ENCODE assay signal across 6 cellular contexts in genomic region chr12:57743769-57744168, GRCh38. TPM values are rescaled to one million over a fixed set of nuclear protein-coding genes. Genes with fewer than 3 reads are reported as not detected.
DNase-seq lines count a peak whose midpoint lies in the region; ATAC-seq and TF ChIP-seq lines count a peak whose summit lies in the region.

No MANE protein-coding gene starts in this region.

- ATAC-seq in HG03095 (IDR thresholded peaks at IDR 0.05; ENCODE audit: unreplicated experiment), result no peak

- peak overlapping the region; percentile 88 for H3K4me3 Mint-ChIP-seq in T-helper 1 cell treated with Interleukin-12 subunit alpha and Interleukin-12 subunit beta and Interleukin-4 antibody, amounts not matched to agents 30 μg/mL and 1 μg/mL, for 36 hours
- H3K4me3 Mint-ChIP-seq in activated naive CD8-positive, alpha-beta T cell treated with anti-CD3 and anti-CD28 coated beads for 36 hours, result peak overlapping the region; percentile 90
- H3K4me3 Mint-ChIP-seq in progenitor cell of endocrine pancreas (ENCODE audit: low read depth), result peak overlapping the region; percentile 93

- DNase-seq in T-helper 1 cell, result no peak
- no peak for DNase-seq in activated naive CD8-positive, alpha-beta T cell treated with anti-CD3 and anti-CD28 coated beads for 36 hours
- DNase-seq in progenitor cell of endocrine pancreas (ENCODE audit: low spot score, unreplicated experiment), result no peak
- DNase-seq in NCI-H446 (lab: John Stamatoyannopoulos, UW), result no peak

- no peaks in the 10 kb centered on the region for H3K27me3 Mint-ChIP-seq in T-helper 1 cell treated with Interleukin-12 subunit alpha and Interleukin-12 subunit beta and Interleukin-4 antibody, amounts not matched to agents 30 μg/mL and 1 μg/mL, for 36 hours (ENCODE audit: low read depth)
- H3K27me3 Mint-ChIP-seq in activated naive CD8-positive, alpha-beta T cell treated with anti-CD3 and anti-CD28 coated beads for 36 hours, result no peaks in the 10 kb centered on the region
- peaks cover 48% of the 10 kb centered on the region for H3K27me3 Mint-ChIP-seq in progenitor cell of endocrine pancreas

- peaks cover 34% of the 10 kb centered on the region for H3K36me3 Mint-ChIP-seq in T-helper 1 cell treated with Interleukin-12 subunit alpha and Interleukin-12 subunit beta and Interleukin-4 antibody, amounts not matched to agents 30 μg/mL and 1 μg/mL, for 36 hours (ENCODE audit: low read depth)
- peaks cover 21% of the 10 kb centered on the region for H3K36me3 Mint-ChIP-seq in activated naive CD8-positive, alpha-beta T cell treated with anti-CD3 and anti-CD28 coated beads for 36 hours
- peaks cover 8% of the 10 kb centered on the region for H3K36me3 Mint-ChIP-seq in progenitor cell of endocrine pancreas (ENCODE audit: insufficient read depth)

- no peaks in the 10 kb centered on the region for H3K9me3 Mint-ChIP-seq in T-helper 1 cell treated with Interleukin-12 subunit alpha and Interleukin-12 subunit beta and Interleukin-4 antibody, amounts not matched to agents 30 μg/mL and 1 μg/mL, for 36 hours
- H3K9me3 Mint-ChIP-seq in activated naive CD8-positive, alpha-beta T cell treated with anti-CD3 and anti-CD28 coated beads for 36 hours, result no peaks in the 10 kb centered on the region
- H3K9me3 Mint-ChIP-seq in progenitor cell of endocrine pancreas (ENCODE audit: low read depth), result no peaks in the 10 kb centered on the region

- peaks cover 50% of the 10 kb centered on the region for H3K4me1 Mint-ChIP-seq in T-helper 1 cell treated with Interleukin-12 subunit alpha and Interleukin-12 subunit beta and Interleukin-4 antibody, amounts not matched to agents 30 μg/mL and 1 μg/mL, for 36 hours (ENCODE audit: low read depth)
- peaks cover 60% of the 10 kb centered on the region for H3K4me1 Mint-ChIP-seq in activated naive CD8-positive, alpha-beta T cell treated with anti-CD3 and anti-CD28 coated beads for 36 hours
- H3K4me1 Mint-ChIP-seq in progenitor cell of endocrine pancreas (ENCODE audit: low read depth), result peaks cover 9% of the 10 kb centered on the region

- TF ChIP-seq CTCF in progenitor cell of endocrine pancreas (IDR thresholded peaks at IDR 0.05; ENCODE audit: unreplicated experiment), result no peak

- H3K27ac Mint-ChIP-seq in T-helper 1 cell treated with Interleukin-12 subunit alpha and Interleukin-12 subunit beta and Interleukin-4 antibody, amounts not matched to agents 30 μg/mL and 1 μg/mL, for 36 hours, result peak overlapping the region; percentile 97
- H3K27ac Mint-ChIP-seq in activated naive CD8-positive, alpha-beta T cell treated with anti-CD3 and anti-CD28 coated beads for 36 hours, result peak overlapping the region; percentile 95
- no peak overlapping the region for H3K27ac Mint-ChIP-seq in progenitor cell of endocrine pancreas

RNA-seq across cellular contexts. Expression of gene TSPAN31, which starts 1.1 kb away (rescaled TPM):
- 1 to 10 TPM; 5.7 TPM for total RNA-seq in activated naive CD8-positive, alpha-beta T cell treated with anti-CD3 and anti-CD28 coated beads for 36 hours
- 24.2 and 31.3 TPM in 2 replicates for total RNA-seq in progenitor cell of endocrine pancreas

RNA-seq across cellular contexts. Expression of gene AGAP2, which starts 5.2 kb away (rescaled TPM):
- total RNA-seq in activated naive CD8-positive, alpha-beta T cell treated with anti-CD3 and anti-CD28 coated beads for 36 hours, result 10 to 100 TPM; 22.6 to 23.8 TPM
- total RNA-seq in progenitor cell of endocrine pancreas, result 0.29 TPM in 2 replicates

RNA-seq across cellular contexts. Expression of gene CDK4, which starts 8.3 kb away (rescaled TPM):
- 100 to 1,000 TPM; 275 to 304 TPM for total RNA-seq in activated naive CD8-positive, alpha-beta T cell treated with anti-CD3 and anti-CD28 coated beads for 36 hours
- 194 and 208 TPM in 2 replicates for total RNA-seq in progenitor cell of endocrine pancreas

RNA-seq across cellular contexts. Expression of gene MARCHF9, which starts 11.1 kb away (rescaled TPM):
- 10 to 100 TPM; 18.2 to 19.2 TPM for total RNA-seq in activated naive CD8-positive, alpha-beta T cell treated with anti-CD3 and anti-CD28 coated beads for 36 hours
- 33.8 and 34.3 TPM in 2 replicates for total RNA-seq in progenitor cell of endocrine pancreas

RNA-seq across cellular contexts. Expression of gene CYP27B1, which starts 23.1 kb away (rescaled TPM):
- 10 to 100 TPM in 1 of 2 experiments, 1 to 10 TPM in 1; 9.6 to 12.0 TPM for total RNA-seq in activated naive CD8-positive, alpha-beta T cell treated with anti-CD3 and anti-CD28 coated beads for 36 hours
- total RNA-seq in progenitor cell of endocrine pancreas, result 2.0 and 2.5 TPM in 2 replicates

Comparison
In these comparisons a context has a peak if more than half of its experiments do, and no peak if none do; other contexts are left out.
1. RNA of gene AGAP2, which starts 5.2 kb away (total RNA-seq): 22.6 to 23.8 TPM in activated naive CD8-positive, alpha-beta T cell treated with anti-CD3 and anti-CD28 coated beads for 36 hours; 0.29 TPM in progenitor cell of endocrine pancreas; every median in the first group is over 10 times any median in the second.
2. Peak in every context shown above with its lines, with median percentiles within 50 percentile points of each other: H3K4me3 Mint-ChIP-seq.